ENCODE assay signal across 20 cellular contexts in the genomic region with DNA sequence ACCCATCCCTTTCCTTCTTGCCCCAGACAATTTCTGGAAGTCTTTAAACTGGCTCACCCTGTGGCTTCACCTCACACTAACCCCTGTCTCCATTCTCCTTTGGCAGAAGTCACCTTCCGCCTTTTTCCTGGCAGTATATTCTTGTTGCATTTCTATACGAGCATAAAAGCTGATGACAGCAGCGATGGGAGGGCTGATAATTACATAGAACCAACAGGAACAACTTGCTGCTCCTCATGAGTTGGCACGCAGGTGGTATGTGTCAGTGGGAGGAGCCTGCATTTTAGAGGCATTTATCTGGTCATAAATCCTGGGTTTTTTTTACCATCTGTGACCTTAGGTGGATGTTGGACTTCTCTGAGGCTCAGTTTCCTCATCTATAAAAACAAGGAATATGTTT.
DNase-seq lines count a peak whose midpoint lies in the region; ATAC-seq and TF ChIP-seq lines count a peak whose summit lies in the region.
"Had no signal": no experiment of that assay in that cellular context is flagged by ENCODE, and none has a peak within 500 bp of the region (broad histone marks: within the 10 kb centered on the region; RNA-seq: fewer than 3 reads in every experiment).

No MANE protein-coding gene starts in this region.

- intact Hi-C loops in mucosa of descending colon (cut with DNase I, micrococcal nuclease) = no loop called here

- in situ Hi-C loops in T47D (cut with HindIII; ENCODE audit: low pct_unique_long_range_greater_than_20kb, low sequenced_read_pairs) = no loop called here

- peak; percentile 94 for ATAC-seq in mucosa of descending colon
- ATAC-seq in HG03520 (IDR thresholded peaks at IDR 0.05; ENCODE audit: unreplicated experiment) = no peak
- ATAC-seq: HCT116; lower lobe of right lung; stimulated activated naive CD8-positive, alpha-beta T cell treated with anti-CD3 and anti-CD28 coated beads, Interleukin-15, amount 100 ng/mL, for 72 hours; upper lobe of right lung had no signal

- TF ChIP-seq CTCF in mucosa of descending colon (IDR thresholded peaks at IDR 0.05) = no peak

- no peaks in the 10 kb centered on the region for H3K4me1 ChIP-seq in mucosa of descending colon (ENCODE audit: low read depth)
- H3K4me1 ChIP-seq: lower lobe of right lung, upper lobe of right lung had no signal

- H3K9me3 ChIP-seq in mucosa of descending colon = no peaks in the 10 kb centered on the region
- H3K9me3 ChIP-seq: lower lobe of right lung, neutrophil, upper lobe of right lung had no signal

- no peaks in the 10 kb centered on the region for H3K36me3 ChIP-seq in mucosa of descending colon (ENCODE audit: low read depth)
- H3K36me3 ChIP-seq: lower lobe of right lung, neutrophil, upper lobe of right lung had no signal

- DNase-seq in NCI-H2227 (lab: John Stamatoyannopoulos, UW; ENCODE audit: unreplicated experiment) (peak; percentile 4), NCI-H2227 treated with DMSO at 0.1 percent for 48 hours (lab: John Stamatoyannopoulos, UW) (no peak), NCI-H1417 (lab: John Stamatoyannopoulos, UW) (peak in 2 of 3 experiments; percentile 41 to 76), T47D (ENCODE audit: low read depth in 1 of 2, low spot score in 1 of 2) (peak; percentile 56 to 96), mucosa of descending colon (peak in 1 of 3 donors; percentile 52)
- no peak for DNase-seq in activated CD8-positive, alpha-beta memory T cell treated with anti-CD3 and anti-CD28 coated beads, Interleukin-2, amount 50 U/mL, for 48 hours
- no peak for DNase-seq in activated CD4-positive, alpha-beta T cell treated with anti-CD3 and anti-CD28 coated beads, Interleukin-2, amount 50 U/mL, for 1 hour
- DNase-seq: activated CD4-positive, alpha-beta T cell treated with anti-CD3 and anti-CD28 coated beads for 1 hour; activated naive CD8-positive, alpha-beta T cell treated with anti-CD3 and anti-CD28 coated beads, Interleukin-2, amount 10 ng/mL, durations not matched to agents 7 days and 5 days; Kasumi-1; lower lobe of right lung; NCI-H345; RPMI8226; stimulated activated CD4-positive, alpha-beta T cell treated with anti-CD3 and anti-CD28 coated beads, Interleukin-4, amount 100 ng/mL, for 1 hour; stimulated activated naive CD8-positive, alpha-beta T cell treated with anti-CD3 and anti-CD28 coated beads, Interleukin-15, amount 100 ng/mL, for 72 hours; SW 1271; upper lobe of right lung had no signal

- no peak overlapping the region for H3K4me3 ChIP-seq in mucosa of descending colon
- H3K4me3 ChIP-seq: lower lobe of right lung, upper lobe of right lung had no signal

Comparison
In these comparisons a context has a peak if more than half of its experiments do, and no peak if none do; other contexts are left out.
1. DNase-seq: peak in NCI-H2227 (single experiment), NCI-H1417 (2 of 3) and T47D (2 of 2); none in NCI-H2227 treated with DMSO at 0.1 percent for 48 hours (single experiment), activated CD8-positive, alpha-beta memory T cell treated with anti-CD3 and anti-CD28 coated beads, Interleukin-2, amount 50 U/mL, for 48 hours (single experiment) and activated CD4-positive, alpha-beta T cell treated with anti-CD3 and anti-CD28 coated beads, Interleukin-2, amount 50 U/mL, for 1 hour (single experiment).